ENCODE assay signal across 1 cellular context in genomic region chr11:65584102-65584501, GRCh38.
TF ChIP-seq lines count a peak whose summit lies in the region.

No MANE protein-coding gene starts in this region.

TF ChIP-seq in HepG2, 621 proteins besides CTCF, POLR2A, EP300 and RAD21:
- TF ChIP-seq HIVEP1 (CRISPR knock-in tag; IDR thresholded peaks at IDR 0.05) (no peak), ZNF687 (CRISPR knock-in tag; IDR thresholded peaks at IDR 0.05) (peak; percentile 17; the same call in 1 of the 2 replicates)
